21 cellular contexts compared by ENCODE assay signal in genomic region chr2:118654945-118655344, GRCh38.
DNase-seq lines count a peak whose midpoint lies in the region; ATAC-seq and TF ChIP-seq lines count a peak whose summit lies in the region.
"Had no signal": no experiment of that assay in that cellular context is flagged by ENCODE, and none has a peak within 500 bp of the region (broad histone marks: within the 10 kb centered on the region; RNA-seq: fewer than 3 reads in every experiment).

No MANE protein-coding gene starts in this region.

- ATAC-seq in GM18909 (IDR thresholded peaks at IDR 0.05; ENCODE audit: poor library complexity, unreplicated experiment), result no peak
- ATAC-seq: Right ventricle myocardium inferior had no signal

- no peak overlapping the region for H3K27ac Mint-ChIP-seq in T-helper 2 cell treated with Interferon-gamma antibody and Interleukin-4, amounts not matched to agents 5 μg/mL and 100 μg/mL, for 36 hours
- H3K27ac Mint-ChIP-seq: CD4-positive, alpha-beta memory T cell had no signal

- DNase-seq in HCEC 1CT (peak; percentile 10), astrocyte of the spinal cord (ENCODE audit: low read depth, low spot score) (peak; percentile 53), fibroblast of mammary gland (ENCODE audit: low read depth) (peak; percentile 70), posterior cingulate gyrus (no peak), KBM-7 (no peak)
- DNase-seq in T-helper 2 cell treated with Interferon-gamma antibody and Interleukin-4, amounts not matched to agents 5 μg/mL and 100 μg/mL, for 36 hours (ENCODE audit: low spot score), result no peak
- DNase-seq: C1 segment of cervical spinal cord; CD4-positive, alpha-beta memory T cell; COR-L47; DMS53; GOT3; IMR-90; MM.1S; NCI-H2029; NCI-H2227 treated with DMSO at 0.1 percent for 48 hours; NCI-H526 treated with DMSO at 0.1 percent for 48 hours; PC-9; SJCRH30 had no signal

- no peaks in the 10 kb centered on the region for H3K36me3 Mint-ChIP-seq in T-helper 2 cell treated with Interferon-gamma antibody and Interleukin-4, amounts not matched to agents 5 μg/mL and 100 μg/mL, for 36 hours (ENCODE audit: low read depth)
- H3K36me3 Mint-ChIP-seq: CD4-positive, alpha-beta memory T cell had no signal

- intact Hi-C loops in posterior cingulate gyrus (cut with DNase I), result no loop called here

- H3K4me3 Mint-ChIP-seq in T-helper 2 cell treated with Interferon-gamma antibody and Interleukin-4, amounts not matched to agents 5 μg/mL and 100 μg/mL, for 36 hours, result no peak overlapping the region
- H3K4me3 Mint-ChIP-seq: CD4-positive, alpha-beta memory T cell had no signal

- no peaks in the 10 kb centered on the region for H3K27me3 Mint-ChIP-seq in T-helper 2 cell treated with Interferon-gamma antibody and Interleukin-4, amounts not matched to agents 5 μg/mL and 100 μg/mL, for 36 hours (ENCODE audit: low read depth)

- no peak overlapping the region for H3K4me3 ChIP-seq in astrocyte of the spinal cord (ENCODE audit: low read depth, low read length)
- no peak overlapping the region for H3K4me3 ChIP-seq in fibroblast of mammary gland (ENCODE audit: control insufficient read depth, low read depth, low read length)
- H3K4me3 ChIP-seq: HAP-1, PC-9, SJCRH30 had no signal

- in situ Hi-C loops in astrocyte of the spinal cord (cut with HindIII; ENCODE audit: low sequenced_read_pairs) (no loop called here), KBM-7 (cut with MboI; ENCODE audit: low pct_unique_long_range_greater_than_20kb, low sequenced_read_pairs) (no loop called here)

- H3K4me1 Mint-ChIP-seq in T-helper 2 cell treated with Interferon-gamma antibody and Interleukin-4, amounts not matched to agents 5 μg/mL and 100 μg/mL, for 36 hours (ENCODE audit: low read depth), result no peaks in the 10 kb centered on the region
- H3K4me1 Mint-ChIP-seq: CD4-positive, alpha-beta memory T cell had no signal

- TF ChIP-seq CTCF in astrocyte of the spinal cord (IDR thresholded peaks at IDR 0.05; ENCODE audit: low read depth, low read length), result no peak
- no peak for TF ChIP-seq CTCF in fibroblast of mammary gland (conservative IDR thresholded peaks at IDR 0.05; ENCODE audit: control insufficient read depth, insufficient read depth, low read depth, low read length)

- H3K9me3 Mint-ChIP-seq in T-helper 2 cell treated with Interferon-gamma antibody and Interleukin-4, amounts not matched to agents 5 μg/mL and 100 μg/mL, for 36 hours, result no peaks in the 10 kb centered on the region

Comparison
In these comparisons a context has a peak if more than half of its experiments do, and no peak if none do; other contexts are left out.
1. DNase-seq: peak in HCEC 1CT (single experiment), astrocyte of the spinal cord (single experiment) and fibroblast of mammary gland (single experiment); none in posterior cingulate gyrus (0 of 10), T-helper 2 cell treated with Interferon-gamma antibody and Interleukin-4, amounts not matched to agents 5 μg/mL and 100 μg/mL, for 36 hours (single experiment) and KBM-7 (single experiment).